Comparison of ENCODE assay signal across 20 cellular contexts in genomic region chr5:72397836-72398235, GRCh38.
"Had no signal": no experiment of that assay in that cellular context is flagged by ENCODE, and none has a peak within 500 bp of the region (broad histone marks: within the 10 kb centered on the region; RNA-seq: fewer than 3 reads in every experiment).

No MANE protein-coding gene starts in this region.

- H3K4me1 ChIP-seq: transverse colon, uterus had no signal

- H3K27me3 ChIP-seq: esophagus squamous epithelium, gastroesophageal sphincter, ovary, right atrium auricular region, sigmoid colon, stomach, transverse colon, uterus had no signal

- H3K4me3 ChIP-seq: esophagus squamous epithelium, gastroesophageal sphincter, mucosa of descending colon, ovary, right atrium auricular region, sigmoid colon, skin epidermis, stomach, thoracic aorta, transverse colon, uterus had no signal

- DNase-seq: cortex of kidney; esophagus squamous epithelium; foreskin fibroblast; glutamatergic neuron; left colon; mammary epithelial cell; mucosa of descending colon; naive thymus-derived CD8-positive, alpha-beta T cell; ovary; sigmoid colon; stimulated activated CD4-positive, alpha-beta T cell treated with anti-CD3 and anti-CD28 coated beads, Interleukin-12 subunit alpha, Interleukin-12 subunit beta, amount 100 ng/mL, for 4 hours; stimulated activated naive CD4-positive, alpha-beta T cell; stomach; substantia nigra; transverse colon; uterus had no signal

- H3K9me3 ChIP-seq: ovary had no signal

- ATAC-seq: gastroesophageal sphincter; left colon; mucosa of descending colon; naive thymus-derived CD8-positive, alpha-beta T cell had no signal

- H3K36me3 ChIP-seq: esophagus squamous epithelium, gastroesophageal sphincter, ovary, right atrium auricular region, sigmoid colon, stomach, thoracic aorta, transverse colon, uterus had no signal

- H3K27ac ChIP-seq: esophagus squamous epithelium, gastroesophageal sphincter, ovary, right atrium auricular region, sigmoid colon, stomach, transverse colon, uterus had no signal
